Comparison of ENCODE assay signal across 19 cellular contexts in genomic region chr2:71617266-71617665, GRCh38.
DNase-seq lines count a peak whose midpoint lies in the region; ATAC-seq, FAIRE-seq and TF ChIP-seq lines count a peak whose summit lies in the region.
"Had no signal": no experiment of that assay in that cellular context is flagged by ENCODE, and none has a peak within 500 bp of the region (broad histone marks: within the 10 kb centered on the region; RNA-seq: fewer than 3 reads in every experiment).

No MANE protein-coding gene starts in this region.

- H4K8ac ChIP-seq in H9 (replicated peaks; ENCODE audit: insufficient read length, low read depth, low read length) (peak overlapping the region; percentile 37), mesendoderm (ENCODE audit: low read depth, low read length) (no peak overlapping the region)

- no peak overlapping the region for H4K91ac ChIP-seq in H9 (ENCODE audit: insufficient read length, low read depth, low read length)

- no peak for FAIRE-seq in kidney (lab: Jason Lieb, UNC)
- FAIRE-seq: A204.1, G401.6 had no signal

- H3K4me1 ChIP-seq in H9 (ENCODE audit: insufficient read depth, low read length) (no peaks in the 10 kb centered on the region), kidney (ENCODE audit: control insufficient read depth in 1 of 2, insufficient read depth in 1 of 2, low read depth in 1 of 2, low read length in 2 of 2) (peaks cover 0 to 12% of the 10 kb centered on the region in 2 donors), mesendoderm (ENCODE audit: control insufficient read depth, low read depth, low read length) (no peaks in the 10 kb centered on the region)

- no peak overlapping the region for H3K23ac ChIP-seq in H9 (ENCODE audit: insufficient read length, low read depth, low read length)
- H3K23ac ChIP-seq in mesendoderm (ENCODE audit: low read length), result no peak overlapping the region

- no peak overlapping the region for H2BK12ac ChIP-seq in H9 (ENCODE audit: insufficient read length, low read depth, low read length)

- H2BK120ac ChIP-seq in H9 (ENCODE audit: low read depth, low read length, poor library complexity, severe bottlenecking) (no peak overlapping the region), mesendoderm (ENCODE audit: low read depth, low read length) (no peak overlapping the region)

- no peak overlapping the region for H2AK5ac ChIP-seq in H9 (ENCODE audit: insufficient read length, low read length)
- H2AK5ac ChIP-seq in mesendoderm (ENCODE audit: low read length), result no peak overlapping the region

- H4K5ac ChIP-seq in H9 (ENCODE audit: insufficient read length, low read depth, low read length) (no peak overlapping the region), mesendoderm (ENCODE audit: low read length) (no peak overlapping the region)

- H3K4ac ChIP-seq in H9 (ENCODE audit: low read depth, low read length) (no peak overlapping the region), mesendoderm (ENCODE audit: low read depth, low read length) (no peak overlapping the region)

- H3T11ph ChIP-seq in H9 (ENCODE audit: low read length), result no peak overlapping the region

- H3K27ac ChIP-seq in H9 (ENCODE audit: insufficient read length, low read depth, low read length), result no peak overlapping the region
- no peak overlapping the region for H3K27ac ChIP-seq in kidney (ENCODE audit: low read depth in 2 of 2, low read length in 2 of 2)
- H3K27ac ChIP-seq in mesendoderm (ENCODE audit: low read depth, low read length), result no peak overlapping the region
- H3K27ac ChIP-seq: BLaER1 treated with 17β-estradiol and CSF1 and Interleukin-3, amounts not matched to agents 10 nM and 100 nM had no signal

- no peak for ATAC-seq in activated CD8-positive, alpha-beta T cell treated with anti-CD3 and anti-CD28 coated beads, Interleukin-2, amount 10 ng/mL, durations not matched to agents 7 days and 5 days
- no peak for ATAC-seq in activated CD8-positive, alpha-beta T cell treated with anti-CD3 and anti-CD28 coated beads for 36 hours
- ATAC-seq in sciatic nerve, result no peak
- ATAC-seq: K562 had no signal

- no peaks in the 10 kb centered on the region for H3K4me1 Mint-ChIP-seq in activated CD8-positive, alpha-beta T cell treated with anti-CD3 and anti-CD28 coated beads, Interleukin-2, amount 10 ng/mL, durations not matched to agents 7 days and 5 days (ENCODE audit: low read depth)
- H3K4me1 Mint-ChIP-seq in activated CD8-positive, alpha-beta T cell treated with anti-CD3 and anti-CD28 coated beads for 36 hours (ENCODE audit: low read depth), result no peaks in the 10 kb centered on the region
- no peaks in the 10 kb centered on the region for H3K4me1 Mint-ChIP-seq in H9
- H3K4me1 Mint-ChIP-seq: CD8-positive, alpha-beta memory T cell had no signal

- H3K4me2 ChIP-seq in H9 (ENCODE audit: insufficient read depth, insufficient read length, low read length) (no peak overlapping the region), mesendoderm (ENCODE audit: low read length) (no peak overlapping the region)
- H3K4me2 ChIP-seq: BLaER1 treated with 17β-estradiol and CSF1 and Interleukin-3, amounts not matched to agents 10 nM and 100 nM had no signal

- H2BK5ac ChIP-seq in H9 (ENCODE audit: insufficient read length, low read length) (no peak overlapping the region), mesendoderm (ENCODE audit: low read length) (no peak overlapping the region)

- no peak overlapping the region for H3K9ac ChIP-seq in H9 (ENCODE audit: extremely low read depth, insufficient read length, low read length)
- no peak overlapping the region for H3K9ac ChIP-seq in kidney (ENCODE audit: low read length in 2 of 2)
- H3K9ac ChIP-seq in mesendoderm (ENCODE audit: low read length), result no peak overlapping the region
- H3K9ac ChIP-seq: BLaER1 treated with 17β-estradiol and CSF1 and Interleukin-3, amounts not matched to agents 10 nM and 100 nM had no signal

- no peak overlapping the region for H3K4me3 Mint-ChIP-seq in activated CD8-positive, alpha-beta T cell treated with anti-CD3 and anti-CD28 coated beads, Interleukin-2, amount 10 ng/mL, durations not matched to agents 7 days and 5 days
- H3K4me3 Mint-ChIP-seq in activated CD8-positive, alpha-beta T cell treated with anti-CD3 and anti-CD28 coated beads for 36 hours, result no peak overlapping the region
- H3K4me3 Mint-ChIP-seq in H9, result no peak overlapping the region
- H3K4me3 Mint-ChIP-seq: CD8-positive, alpha-beta memory T cell had no signal

- H4K20me1 ChIP-seq in H9 (ENCODE audit: control insufficient read depth, insufficient read depth, insufficient read length), result no peaks in the 10 kb centered on the region

- POLR2A ChIA-PET in activated CD8-positive, alpha-beta T cell treated with anti-CD3 and anti-CD28 coated beads, Interleukin-2, amount 10 ng/mL, durations not matched to agents 7 days and 5 days (lab: Charles Lee), result no interaction called here
- POLR2A ChIA-PET in activated CD8-positive, alpha-beta T cell treated with anti-CD3 and anti-CD28 coated beads for 36 hours (lab: Charles Lee), result no interaction called here

- H3K14ac ChIP-seq in H9 (ENCODE audit: insufficient read depth, low read length), result no peak overlapping the region; the same call in 1 of the 2 replicates

- H3K4me3 ChIP-seq in kidney (ENCODE audit: low read length in 2 of 2), result no peak overlapping the region
- no peak overlapping the region for H3K4me3 ChIP-seq in mesendoderm (ENCODE audit: low read length)
- H3K4me3 ChIP-seq: BLaER1 treated with 17β-estradiol and CSF1 and Interleukin-3, amounts not matched to agents 10 nM and 100 nM; K562 had no signal

- CTCF ChIA-PET in activated CD8-positive, alpha-beta T cell treated with anti-CD3 and anti-CD28 coated beads, Interleukin-2, amount 10 ng/mL, durations not matched to agents 7 days and 5 days (lab: Charles Lee), result no interaction called here
- CTCF ChIA-PET in activated CD8-positive, alpha-beta T cell treated with anti-CD3 and anti-CD28 coated beads for 36 hours (lab: Charles Lee), result no interaction called here

- H3K79me2 ChIP-seq in H9 (ENCODE audit: insufficient read depth, low read length) (no peaks in the 10 kb centered on the region), mesendoderm (ENCODE audit: control insufficient read depth, insufficient read depth, low read length) (no peaks in the 10 kb centered on the region)

- no peak for TF ChIP-seq CTCF in activated CD8-positive, alpha-beta T cell treated with anti-CD3 and anti-CD28 coated beads for 36 hours (IDR thresholded peaks at IDR 0.05)
- TF ChIP-seq CTCF in H9 (conservative IDR thresholded peaks at IDR 0.05), result no peak
- no peak for TF ChIP-seq CTCF in kidney (IDR thresholded peaks at IDR 0.05; ENCODE audit: borderline replicate concordance, extremely low read depth, insufficient read depth)

- no peaks in the 10 kb centered on the region for H3K36me3 Mint-ChIP-seq in activated CD8-positive, alpha-beta T cell treated with anti-CD3 and anti-CD28 coated beads, Interleukin-2, amount 10 ng/mL, durations not matched to agents 7 days and 5 days (ENCODE audit: low read depth)
- no peaks in the 10 kb centered on the region for H3K36me3 Mint-ChIP-seq in activated CD8-positive, alpha-beta T cell treated with anti-CD3 and anti-CD28 coated beads for 36 hours (ENCODE audit: low read depth)
- H3K36me3 Mint-ChIP-seq in H9 (ENCODE audit: insufficient read depth in 1 of 3, low read depth in 3 of 3), result peaks cover 0 to 3% (median 0%) of the 10 kb centered on the region in 3 experiments; a peak in 1 of 7 replicates
- H3K36me3 Mint-ChIP-seq: CD8-positive, alpha-beta memory T cell had no signal

- no peaks in the 10 kb centered on the region for H3K23me2 ChIP-seq in H9 (ENCODE audit: insufficient read length, low read depth, low read length, poor library complexity, severe bottlenecking)

- H3K56ac ChIP-seq in H9 (ENCODE audit: insufficient read length, low read depth, low read length) (no peak overlapping the region), mesendoderm (ENCODE audit: low read length) (no peak overlapping the region)

- peak; percentile 14 for DNase-seq in activated CD8-positive, alpha-beta T cell treated with anti-CD3 and anti-CD28 coated beads, Interleukin-2, amount 10 ng/mL, durations not matched to agents 7 days and 5 days
- DNase-seq in activated CD8-positive, alpha-beta T cell treated with anti-CD3 and anti-CD28 coated beads for 36 hours, result no peak
- DNase-seq in H9 (no peak), kidney (peak; percentile 29), sciatic nerve (ENCODE audit: low spot score) (peak; percentile 46), mesendoderm (no peak), activated gamma-delta T cell (lab: John Stamatoyannopoulos, UW) (no peak)
- no peak for DNase-seq in activated naive CD4-positive, alpha-beta T cell treated with anti-CD3 and anti-CD28 coated beads, Interleukin-2, amount 50 U/mL, for 16 hours
- DNase-seq: DMS79 treated with DMSO at 0.1 percent for 48 hours; HCEC 1CT; NCI-H187 treated with DMSO at 0.1 percent for 48 hours; NCI-H2171; NCI-H446; NK-92 treated with Interleukin-12 subunit alpha and Interleukin-12 subunit beta, amount 100 ng/mL, for 24 hours had no signal

- H3K9me3 Mint-ChIP-seq in activated CD8-positive, alpha-beta T cell treated with anti-CD3 and anti-CD28 coated beads, Interleukin-2, amount 10 ng/mL, durations not matched to agents 7 days and 5 days (ENCODE audit: insufficient read depth), result no peaks in the 10 kb centered on the region
- no peaks in the 10 kb centered on the region for H3K9me3 Mint-ChIP-seq in activated CD8-positive, alpha-beta T cell treated with anti-CD3 and anti-CD28 coated beads for 36 hours
- H3K9me3 Mint-ChIP-seq in H9, result no peaks in the 10 kb centered on the region
- H3K9me3 Mint-ChIP-seq: CD8-positive, alpha-beta memory T cell had no signal

- no peaks in the 10 kb centered on the region for H3K27me3 Mint-ChIP-seq in activated CD8-positive, alpha-beta T cell treated with anti-CD3 and anti-CD28 coated beads, Interleukin-2, amount 10 ng/mL, durations not matched to agents 7 days and 5 days (ENCODE audit: low read depth)
- H3K27me3 Mint-ChIP-seq in activated CD8-positive, alpha-beta T cell treated with anti-CD3 and anti-CD28 coated beads for 36 hours, result peaks cover 4% of the 10 kb centered on the region
- H3K27me3 Mint-ChIP-seq in H9 (ENCODE audit: low read depth), result peaks cover 2% of the 10 kb centered on the region; the same call in 1 of the 2 replicates

- no peaks in the 10 kb centered on the region for H3K9me3 ChIP-seq in H9 (ENCODE audit: control insufficient read depth, low read depth, low read length)
- no peaks in the 10 kb centered on the region for H3K9me3 ChIP-seq in kidney (ENCODE audit: control insufficient read depth in 1 of 2, low read length in 2 of 2)
- H3K9me3 ChIP-seq: BLaER1 treated with 17β-estradiol and CSF1 and Interleukin-3, amounts not matched to agents 10 nM and 100 nM had no signal

- WGBS in H9 (ENCODE audit: extremely low coverage, insufficient read length, low lambda C conversion rate), result 100% methylated on average over 1 of the region's 5 CpGs
- WGBS in mesendoderm (ENCODE audit: extremely low coverage, insufficient coverage, low lambda C conversion rate), result 100% methylated on average over 1 of the region's 5 CpGs

- H3K27me3 ChIP-seq in H9 (ENCODE audit: insufficient read depth, low read length) (no peaks in the 10 kb centered on the region), mesendoderm (ENCODE audit: insufficient read depth, low read length, poor library complexity) (no peaks in the 10 kb centered on the region)
- H3K27me3 ChIP-seq: BLaER1 treated with 17β-estradiol and CSF1 and Interleukin-3, amounts not matched to agents 10 nM and 100 nM had no signal

- H3K36me3 ChIP-seq in kidney (ENCODE audit: control insufficient read depth in 1 of 2, insufficient read depth in 2 of 2, low read length in 2 of 2) (no peaks in the 10 kb centered on the region), mesendoderm (ENCODE audit: control insufficient read depth, insufficient read depth, low read length) (no peaks in the 10 kb centered on the region)

- H3K79me1 ChIP-seq in H9 (ENCODE audit: insufficient read depth, low read depth, low read length, poor library complexity, severe bottlenecking), result no peaks in the 10 kb centered on the region
- H3K79me1 ChIP-seq in mesendoderm (ENCODE audit: low read length), result no peaks in the 10 kb centered on the region

- no peak overlapping the region for H2BK20ac ChIP-seq in H9 (ENCODE audit: low read depth, low read length, poor library complexity, severe bottlenecking)

- intact Hi-C loops in activated CD8-positive, alpha-beta T cell treated with anti-CD3 and anti-CD28 coated beads for 36 hours (cut with micrococcal nuclease), result no loop called here
- intact Hi-C loops in kidney (cut with DNase I) (no loop called here), sciatic nerve (cut with DNase I) (no loop called here)

- H3K18ac ChIP-seq in H9 (ENCODE audit: insufficient read length, low read depth, low read length) (no peak overlapping the region), mesendoderm (ENCODE audit: low read length) (no peak overlapping the region)

- H2BK15ac ChIP-seq in H9 (ENCODE audit: low read depth, low read length), result no peak overlapping the region
- no peak overlapping the region for H2BK15ac ChIP-seq in mesendoderm (replicated peaks; ENCODE audit: low read depth)

- no peak overlapping the region for H2AFZ ChIP-seq in H9 (ENCODE audit: low read length)

- no peak overlapping the region for H3K27ac Mint-ChIP-seq in activated CD8-positive, alpha-beta T cell treated with anti-CD3 and anti-CD28 coated beads, Interleukin-2, amount 10 ng/mL, durations not matched to agents 7 days and 5 days
- H3K27ac Mint-ChIP-seq in activated CD8-positive, alpha-beta T cell treated with anti-CD3 and anti-CD28 coated beads for 36 hours, result no peak overlapping the region
- no peak overlapping the region for H3K27ac Mint-ChIP-seq in H9

Comparison
In these comparisons a context has a peak if more than half of its experiments do, and no peak if none do; other contexts are left out.
1. DNase-seq: peak in activated CD8-positive, alpha-beta T cell treated with anti-CD3 and anti-CD28 coated beads, Interleukin-2, amount 10 ng/mL, durations not matched to agents 7 days and 5 days (single experiment), kidney (single experiment) and sciatic nerve (single experiment); none in activated CD8-positive, alpha-beta T cell treated with anti-CD3 and anti-CD28 coated beads for 36 hours (single experiment), H9 (single experiment), mesendoderm (single experiment), activated gamma-delta T cell (single experiment) and activated naive CD4-positive, alpha-beta T cell treated with anti-CD3 and anti-CD28 coated beads, Interleukin-2, amount 50 U/mL, for 16 hours (single experiment).